Comparison of ENCODE assay signal across 20 cellular contexts in genomic region chr10:3494879-3495230, GRCh38.
DNase-seq lines count a peak whose midpoint lies in the region; ATAC-seq, FAIRE-seq and TF ChIP-seq lines count a peak whose summit lies in the region.
"Had no signal": no experiment of that assay in that cellular context is flagged by ENCODE, and none has a peak within 500 bp of the region (broad histone marks: within the 10 kb centered on the region; RNA-seq: fewer than 3 reads in every experiment).

No MANE protein-coding gene starts in this region.

- H3K9me3 ChIP-seq in H1 (ENCODE audit: insufficient read depth in 2 of 2, low read depth in 1 of 2, low read length in 1 of 2) (no peaks in the 10 kb centered on the region), gastrocnemius medialis (no peaks in the 10 kb centered on the region)
- H3K9me3 ChIP-seq: adrenal gland, testis had no signal

- H3K14ac ChIP-seq in H1 (ENCODE audit: insufficient read length): no peak overlapping the region

- H3K36me3 Mint-ChIP-seq in GM23338 (ENCODE audit: low read depth): no peaks in the 10 kb centered on the region
- H3K36me3 Mint-ChIP-seq: CD14-positive monocyte had no signal

- 97% methylated on average over 9 of the region's 9 CpGs; no CpG with 5 or more reads in 1 of the 2 experiments for WGBS in H1 (ENCODE audit: extremely low coverage in 1 of 2, insufficient coverage in 1 of 2, insufficient read length in 1 of 2, insufficient replicate concordance in 2 of 2, low coverage in 1 of 2, low lambda C conversion rate in 2 of 2, missing lambda C conversion rate in 1 of 2), 2 experiments

- H3K56ac ChIP-seq in H1 (replicated peaks; ENCODE audit: insufficient read length, low read depth, low read length): no peak overlapping the region

- no peak for DNase-seq in GM23338 (ENCODE audit: low spot score)
- DNase-seq in H1 (ENCODE audit: low read depth in 1 of 2, low spot score in 2 of 2): no peak
- no peak for DNase-seq in gastrocnemius medialis
- no peak for DNase-seq in HK-2 (ENCODE audit: unreplicated experiment)
- no peak for DNase-seq in RKO (ENCODE audit: low spot score)
- DNase-seq: activated CD4-positive, alpha-beta T cell treated with anti-CD3 and anti-CD28 coated beads for 36 hours; activated effector memory CD4-positive, alpha-beta T cell treated with Interleukin-2 at 50 U/mL for 16 hours; adrenal gland; cerebellar nuclear complex; DMS53; HFFc6; left cardiac atrium; NCI-H1436; spleen; testis had no signal

- no peak overlapping the region for H4K8ac ChIP-seq in H1 (ENCODE audit: extremely low read depth, insufficient read depth, low read length)

- TF ChIP-seq RAD21 in H1 (IDR thresholded peaks at IDR 0.05 in 1 of 2, conservative IDR thresholded peaks at IDR 0.05 in 1 of 2; ENCODE audit: low read depth in 2 of 2, low read length in 2 of 2): no peak

- TF ChIP-seq POLR2A in H1 (IDR thresholded peaks at IDR 0.05; ENCODE audit: control extremely low read depth in 1 of 2, low read depth in 2 of 2, low read length in 2 of 2): no peak
- TF ChIP-seq POLR2A in gastrocnemius medialis (IDR thresholded peaks at IDR 0.05): no peak

- H3K79me1 ChIP-seq in H1 (ENCODE audit: low read depth, low read length): no peaks in the 10 kb centered on the region

- CTCF ChIA-PET in H1 (lab: Charles Lee; ENCODE audit: partially characterized antibody): no interaction called here

- ATAC-seq in GM23338: no peak
- no peak for ATAC-seq in gastrocnemius medialis
- no peak for ATAC-seq in HG02642 (IDR thresholded peaks at IDR 0.05; ENCODE audit: poor library complexity, unreplicated experiment)
- no peak for ATAC-seq in GM21515 (IDR thresholded peaks at IDR 0.05; ENCODE audit: unreplicated experiment)
- ATAC-seq: activated CD4-positive, alpha-beta T cell treated with anti-CD3 and anti-CD28 coated beads for 36 hours; Panc1 had no signal

- H3K18ac ChIP-seq in H1 (ENCODE audit: extremely low read depth, low read length): no peak overlapping the region; the same call in 1 of the 2 replicates

- no peaks in the 10 kb centered on the region for H3K9me2 ChIP-seq in GM23338 (ENCODE audit: insufficient read depth)

- H2AK5ac ChIP-seq in H1 (ENCODE audit: low read depth, low read length): peak overlapping the region; percentile 75; the same call in 1 of the 2 replicates

- H3K4me3 Mint-ChIP-seq in GM23338: no peak overlapping the region
- H3K4me3 Mint-ChIP-seq: activated CD4-positive, alpha-beta T cell treated with anti-CD3 and anti-CD28 coated beads for 36 hours; CD14-positive monocyte; HFFc6 had no signal

- H2BK15ac ChIP-seq in H1 (ENCODE audit: low read length): 0 out of 2 replicates have a peak overlapping the region, but pooled peaks have one; percentile 33

- H3K27me3 ChIP-seq in GM23338 (ENCODE audit: insufficient read depth) (no peaks in the 10 kb centered on the region), H1 (replicated peaks in 1 of 4; ENCODE audit: control insufficient read depth in 3 of 4, extremely low read depth in 1 of 4, insufficient read depth in 3 of 4, low read length in 3 of 4) (no peaks in the 10 kb centered on the region), layer of hippocampus (ENCODE audit: control insufficient read depth, insufficient read depth, low read length) (no peaks in the 10 kb centered on the region), gastrocnemius medialis (no peaks in the 10 kb centered on the region)
- H3K27me3 ChIP-seq: adrenal gland, testis had no signal

- peak overlapping the region; percentile 9 for H3K4ac ChIP-seq in H1 (replicated peaks; ENCODE audit: insufficient read length, low read depth, low read length)

- peak overlapping the region; percentile 94 for H2BK12ac ChIP-seq in H1 (ENCODE audit: low read depth, low read length)

- H3K23ac ChIP-seq in H1 (ENCODE audit: insufficient read length): no peak overlapping the region

- no peak for FAIRE-seq in H1 (lab: Jason Lieb, UNC)

- peaks cover 31% of the 10 kb centered on the region for H3K4me1 Mint-ChIP-seq in GM23338
- H3K4me1 Mint-ChIP-seq: activated CD4-positive, alpha-beta T cell treated with anti-CD3 and anti-CD28 coated beads for 36 hours; CD14-positive monocyte had no signal

- no peak for TF ChIP-seq EP300 in H1 (IDR thresholded peaks at IDR 0.05; ENCODE audit: borderline replicate concordance in 1 of 2, low read depth in 2 of 2, low read length in 2 of 2)

- in situ Hi-C loops in gastrocnemius medialis (cut with MboI; ENCODE audit: low sequenced_read_pairs in 4 of 4): no loop called here

- H4K20me1 ChIP-seq in GM23338 (replicated peaks; ENCODE audit: insufficient read depth): no peaks in the 10 kb centered on the region
- H4K20me1 ChIP-seq in H1 (replicated peaks in 1 of 2; ENCODE audit: control insufficient read depth in 1 of 2, insufficient read depth in 2 of 2, low read length in 2 of 2): no peaks in the 10 kb centered on the region

- peaks cover 3% of the 10 kb centered on the region for H3K27me3 Mint-ChIP-seq in GM23338 (ENCODE audit: insufficient read depth, low read depth, poor library complexity)

- H2BK5ac ChIP-seq in H1 (ENCODE audit: low read depth, low read length): 0 out of 2 replicates have a peak overlapping the region, but pooled peaks have one; percentile 36

- H3K9ac ChIP-seq in H1 (replicated peaks in 1 of 4; ENCODE audit: extremely low read depth in 1 of 4, low read depth in 3 of 4, low read length in 3 of 4): no peak overlapping the region

- H3K27ac ChIP-seq in GM23338 (ENCODE audit: low read depth): no peak overlapping the region
- no peak overlapping the region for H3K27ac ChIP-seq in H1 (ENCODE audit: low read depth, low read length)
- peak overlapping the region; percentile 25 for H3K27ac ChIP-seq in layer of hippocampus (ENCODE audit: low read depth, low read length)
- H3K27ac ChIP-seq in gastrocnemius medialis: peak overlapping the region; percentile 19 to 61 (median 56)
- H3K27ac ChIP-seq: spleen had no signal

- no peaks in the 10 kb centered on the region for H3K36me3 ChIP-seq in GM23338 (ENCODE audit: insufficient read depth)
- no peaks in the 10 kb centered on the region; a peak in 1 of 8 replicates for H3K36me3 ChIP-seq in H1 (ENCODE audit: control insufficient read depth in 2 of 4, insufficient read depth in 4 of 4, low read length in 3 of 4)
- H3K36me3 ChIP-seq in gastrocnemius medialis: no peaks in the 10 kb centered on the region
- H3K36me3 ChIP-seq: adrenal gland, spleen had no signal

- no peak overlapping the region for H4K91ac ChIP-seq in H1 (replicated peaks; ENCODE audit: insufficient read length, low read length)

- H2AFZ ChIP-seq in GM23338: 0 out of 2 replicates have a peak overlapping the region, but pooled peaks have one; percentile 45
- H2AFZ ChIP-seq in H1 (ENCODE audit: low read length): no peak overlapping the region

- no peaks in the 10 kb centered on the region for H3K79me2 ChIP-seq in GM23338 (replicated peaks; ENCODE audit: insufficient read depth)
- no peaks in the 10 kb centered on the region for H3K79me2 ChIP-seq in H1 (ENCODE audit: control insufficient read depth in 1 of 2, insufficient read depth in 2 of 2, low read length in 2 of 2)

- no peaks in the 10 kb centered on the region for H3K23me2 ChIP-seq in H1 (ENCODE audit: low read depth, low read length)

- no peaks in the 10 kb centered on the region; the same call in 2 of the 3 replicates for H3K9me3 Mint-ChIP-seq in GM23338
- H3K9me3 Mint-ChIP-seq: HFFc6 had no signal

- peak overlapping the region; percentile 62; the same call in 1 of the 2 replicates for H2BK20ac ChIP-seq in H1 (ENCODE audit: low read length)

- H3K4me1 ChIP-seq in GM23338 (ENCODE audit: insufficient read depth) (peaks cover 31% of the 10 kb centered on the region), H1 (replicated peaks in 1 of 4; ENCODE audit: control insufficient read depth in 3 of 4, insufficient read depth in 4 of 4, low read length in 3 of 4) (peaks cover 0 to 23% (median 7%) of the 10 kb centered on the region in 4 experiments; a peak in 6 of 7 replicates), gastrocnemius medialis (peaks cover 0 to 12% of the 10 kb centered on the region in 2 donors)
- H3K4me1 ChIP-seq: adrenal gland, spleen had no signal

- no peaks in the 10 kb centered on the region for H3F3A ChIP-seq in GM23338 (replicated peaks; ENCODE audit: low read depth)

- intact Hi-C loops in gastrocnemius medialis (cut with DNase I; ENCODE audit: low total_unique reads): no loop called here

- no peak overlapping the region for H4K5ac ChIP-seq in H1 (ENCODE audit: insufficient read length, low read depth, low read length)

- H3K4me3 ChIP-seq in GM23338 (no peak overlapping the region), H1 (ENCODE audit: extremely low read depth in 1 of 4, insufficient read depth in 2 of 4, low read depth in 3 of 4, low read length in 4 of 4) (no peak overlapping the region), gastrocnemius medialis (peak overlapping the region in 1 of 4 donors; percentile 22)
- H3K4me3 ChIP-seq: adrenal gland, spleen had no signal

- POLR2A ChIA-PET in H1 (lab: Charles Lee; ENCODE audit: partially characterized antibody): interaction anchor here (1.3 kb wide), 1 partner anchor 9 kb away, joined by 3 read pairs; no protein-coding TSS in a partner anchor

- H2BK120ac ChIP-seq in H1 (replicated peaks; ENCODE audit: low read depth, low read length): no peak overlapping the region

- H3K27ac Mint-ChIP-seq in GM23338: no peak overlapping the region
- H3K27ac Mint-ChIP-seq: activated CD4-positive, alpha-beta T cell treated with anti-CD3 and anti-CD28 coated beads for 36 hours; CD14-positive monocyte; HFFc6 had no signal

- TF ChIP-seq CTCF in GM23338 (conservative IDR thresholded peaks at IDR 0.05; ENCODE audit: low read depth in 2 of 2) (no peak), H1 (IDR thresholded peaks at IDR 0.05; ENCODE audit: control extremely low read depth in 1 of 3, insufficient read depth in 1 of 3, low read depth in 1 of 3, low read length in 3 of 3) (no peak), gastrocnemius medialis (IDR thresholded peaks at IDR 0.05 in 4 of 5, conservative IDR thresholded peaks at IDR 0.05 in 1 of 5) (no peak)

- H3K4me2 ChIP-seq in GM23338: no peak overlapping the region
- no peak overlapping the region for H3K4me2 ChIP-seq in H1 (ENCODE audit: insufficient read depth in 1 of 2, low read depth in 2 of 2, low read length in 2 of 2)

TF ChIP-seq in GM23338, 12 proteins besides CTCF, POLR2A, EP300 and RAD21 (continues in another document):
- TF ChIP-seq STAT1 (IDR thresholded peaks at IDR 0.05; ENCODE audit: unreplicated experiment) (no peak), NANOG (IDR thresholded peaks at IDR 0.05; ENCODE audit: borderline replicate concordance) (no peak), POLR2AphosphoS5 (IDR thresholded peaks at IDR 0.05; ENCODE audit: low read depth) (no peak), EZH2phosphoT487 (IDR thresholded peaks at IDR 0.05; ENCODE audit: unreplicated experiment) (no peak), CREB1 (CRISPR knock-in tag; IDR thresholded peaks at IDR 0.05; ENCODE audit: low read depth) (no peak)

TF ChIP-seq in H1, 55 proteins besides CTCF, POLR2A, EP300 and RAD21:
- TF ChIP-seq KDM5A (IDR thresholded peaks at IDR 0.05; ENCODE audit: low read length): no peak
- TF ChIP-seq RFX5 (IDR thresholded peaks at IDR 0.05; ENCODE audit: borderline replicate concordance, low read depth, low read length): no peak
- TF ChIP-seq GTF2F1 (IDR thresholded peaks at IDR 0.05; ENCODE audit: borderline replicate concordance, low read depth, low read length): no peak
- TF ChIP-seq EZH2 (IDR thresholded peaks at IDR 0.05; ENCODE audit: low read depth, low read length, severe bottlenecking): no peak
- no peak for TF ChIP-seq NRF1 (IDR thresholded peaks at IDR 0.05; ENCODE audit: low read depth, low read length)

Comparison
In these comparisons a context has a peak if more than half of its experiments do, and no peak if none do; other contexts are left out.
1. H3K27ac ChIP-seq: peak in layer of hippocampus (single experiment) and gastrocnemius medialis (4 of 4); none in GM23338 (single experiment) and H1 (single experiment).